9 cellular contexts compared by ENCODE assay signal in the genomic region with DNA sequence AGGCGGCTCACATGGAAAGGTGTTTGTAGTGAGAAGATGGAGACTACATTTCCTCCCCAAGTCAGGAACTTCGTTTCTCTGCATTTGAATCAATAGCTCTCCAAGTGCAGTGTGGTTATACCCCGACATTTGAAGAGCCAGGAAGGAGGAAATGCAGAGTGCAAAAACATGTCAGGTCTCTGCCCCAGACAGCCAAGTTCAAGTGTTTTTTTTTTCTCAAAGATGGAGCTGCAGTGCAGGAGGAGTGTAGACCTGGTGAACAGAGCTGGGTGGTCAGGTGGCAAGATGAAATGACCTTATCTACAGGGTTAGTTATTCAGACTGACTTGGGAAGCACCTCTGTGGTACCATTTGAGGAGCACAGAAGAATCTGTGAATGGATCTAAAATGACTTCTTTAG. TPM values are rescaled to one million over a fixed set of nuclear protein-coding genes. Genes with fewer than 3 reads are reported as not detected.
DNase-seq lines count a peak whose midpoint lies in the region; ATAC-seq and TF ChIP-seq lines count a peak whose summit lies in the region.
"Had no signal": no experiment of that assay in that cellular context is flagged by ENCODE, and none has a peak within 500 bp of the region (broad histone marks: within the 10 kb centered on the region; RNA-seq: fewer than 3 reads in every experiment).

No MANE protein-coding gene starts in this region.

- H3K36me3 ChIP-seq in left ventricle myocardium inferior (no peaks in the 10 kb centered on the region), urinary bladder (ENCODE audit: insufficient read depth) (no peaks in the 10 kb centered on the region)

- H3K9me3 Mint-ChIP-seq in activated B cell treated with CpG ODN at 0.5 μM for 24 hours = no peaks in the 10 kb centered on the region

- H3K27ac Mint-ChIP-seq in activated B cell treated with CpG ODN at 0.5 μM for 24 hours = peak overlapping the region; percentile 73

- POLR2A ChIA-PET in activated B cell treated with CpG ODN at 0.5 μM for 24 hours (lab: Charles Lee) (interaction anchor here (0.8 to 1.5 kb wide), 2 partner anchors 11 to 17 kb away, joined by 3 read pairs; no protein-coding TSS in a partner anchor), RWPE1 (lab: Yijun Ruan, JAX; ENCODE audit: low non-redundant PET) (no interaction called here)

- peaks cover 56% of the 10 kb centered on the region for H3K4me1 Mint-ChIP-seq in activated B cell treated with CpG ODN at 0.5 μM for 24 hours

- intact Hi-C loops in left ventricle myocardium inferior (cut with micrococcal nuclease) = no loop called here
- intact Hi-C loops in cardiac septum (cut with DNase I) = loop anchor here (2.0 kb wide), 1 partner anchor 21 kb away; a partner anchor contains a TSS
- intact Hi-C loops in activated B cell treated with CpG ODN at 0.5 μM for 24 hours (cut with micrococcal nuclease) = loop anchor here (2.0 kb wide), 1 partner anchor 19 kb away; no protein-coding TSS in a partner anchor

- H3K4me3 ChIP-seq in left ventricle myocardium inferior = no peak overlapping the region
- H3K4me3 ChIP-seq in urinary bladder (ENCODE audit: low read depth, low read length) = no peak overlapping the region

- 49% methylated on average over 3 of the region's 3 CpGs for WGBS in urinary bladder

- H3K27me3 ChIP-seq in left ventricle myocardium inferior (ENCODE audit: low read depth) = no peaks in the 10 kb centered on the region

- peak; percentile 21 for ATAC-seq in activated B cell treated with CpG ODN at 0.5 μM for 24 hours (ENCODE audit: low read depth)
- ATAC-seq: HepG2 had no signal

- H3K4me3 Mint-ChIP-seq in activated B cell treated with CpG ODN at 0.5 μM for 24 hours = peak overlapping the region; percentile 24

- peaks cover 3% of the 10 kb centered on the region for H3K36me3 Mint-ChIP-seq in activated B cell treated with CpG ODN at 0.5 μM for 24 hours (ENCODE audit: low read depth)

- CTCF ChIA-PET in activated B cell treated with CpG ODN at 0.5 μM for 24 hours (lab: Charles Lee) (no interaction called here), RWPE1 (lab: Yijun Ruan, JAX) (interaction anchor here (0.7 kb wide), 1 partner anchor 11 kb away, joined by 4 read pairs; no protein-coding TSS in a partner anchor)

- no peaks in the 10 kb centered on the region for H3K9me3 ChIP-seq in left ventricle myocardium inferior (replicated peaks)

- DNase-seq in left ventricle myocardium inferior (no peak), cardiac septum (ENCODE audit: low spot score) (no peak), activated B cell treated with CpG ODN at 0.5 μM for 24 hours (no peak), mesenteric fat pad (ENCODE audit: low spot score) (peak; percentile 12), RWPE1 (ENCODE audit: low spot score) (no peak), putamen (ENCODE audit: low spot score) (no peak), SK-N-DZ (ENCODE audit: low spot score) (no peak)

- H3K27me3 Mint-ChIP-seq in activated B cell treated with CpG ODN at 0.5 μM for 24 hours = no peaks in the 10 kb centered on the region

- H3K4me1 ChIP-seq in left ventricle myocardium inferior = peaks cover 91% of the 10 kb centered on the region
- H3K4me1 ChIP-seq in urinary bladder (ENCODE audit: insufficient read depth) = peaks cover 5% of the 10 kb centered on the region

- TF ChIP-seq CTCF in left ventricle myocardium inferior (IDR thresholded peaks at IDR 0.05; ENCODE audit: borderline replicate concordance) = no peak
- no peak for TF ChIP-seq CTCF in activated B cell treated with CpG ODN at 0.5 μM for 24 hours (IDR thresholded peaks at IDR 0.05)
- no peak for TF ChIP-seq CTCF in RWPE1 (conservative IDR thresholded peaks at IDR 0.05; ENCODE audit: low read depth)

- H3K27ac ChIP-seq in left ventricle myocardium inferior (replicated peaks) = peak overlapping the region; percentile 88
- peak overlapping the region; percentile 27 for H3K27ac ChIP-seq in urinary bladder (ENCODE audit: low read depth)
- H3K27ac ChIP-seq in RWPE1 = no peak overlapping the region

RNA-seq across cellular contexts. Expression of a gene that starts 21.3 kb away (rescaled TPM):
- total RNA-seq in left ventricle myocardium inferior = 16.7 TPM
- total RNA-seq in cardiac septum = 24.7 TPM
- total RNA-seq in activated B cell treated with CpG ODN at 0.5 μM for 24 hours = 26.7 and 33.7 TPM in 2 replicates
- 68.4 TPM for total RNA-seq in mesenteric fat pad
- total RNA-seq in urinary bladder = 37.8 TPM
- polyA plus RNA-seq in urinary bladder = 67.9 TPM
- polyA plus RNA-seq in SK-N-DZ (2014; cell fraction: cytosol; rRNA removed) = 15.9 and 17.4 TPM in 2 replicates
- 19.5 and 42.0 TPM in 2 replicates for polyA plus RNA-seq in SK-N-DZ (2014; cell fraction: nucleus; rRNA removed)
